8 cellular contexts compared by ENCODE assay signal in the genomic region with DNA sequence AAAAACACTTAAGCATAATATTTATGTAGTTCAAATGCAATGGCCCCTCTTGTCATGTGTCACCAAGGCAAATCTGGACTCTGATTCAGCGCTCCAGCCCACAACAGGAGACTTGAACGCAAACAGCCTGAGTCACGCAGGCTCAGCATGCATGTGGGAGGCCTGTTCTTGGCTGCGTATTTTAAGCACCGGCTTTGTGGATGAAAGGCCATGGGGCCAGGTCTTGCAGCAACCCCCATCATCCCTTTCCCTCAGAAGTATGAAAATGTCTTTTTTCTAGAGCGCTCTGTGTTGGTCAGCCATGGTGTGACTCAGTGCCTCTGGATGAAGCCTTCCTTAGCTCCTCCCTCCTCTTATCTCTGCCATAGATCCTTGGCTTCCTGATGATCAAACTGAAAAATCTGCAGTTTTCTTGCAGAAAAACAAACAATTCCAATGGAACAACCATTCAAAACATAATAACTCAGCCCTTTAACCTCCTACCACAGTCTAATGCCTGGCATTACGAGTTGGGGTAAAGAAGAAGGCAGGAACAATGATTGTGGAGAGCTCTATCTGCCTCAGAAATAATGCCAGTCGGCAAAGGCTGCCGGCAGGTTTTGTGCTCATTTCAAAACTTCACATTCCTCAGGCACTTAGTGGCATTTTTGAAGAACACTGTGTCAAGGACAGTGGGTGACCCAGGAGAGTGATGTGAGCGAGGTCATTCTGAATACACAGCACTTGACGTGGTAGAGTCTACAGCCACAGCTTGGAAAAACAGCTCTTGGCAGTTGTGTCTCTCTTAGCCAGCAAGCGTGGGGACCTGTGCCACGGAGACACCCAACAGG.
DNase-seq lines count a peak whose midpoint lies in the region; ATAC-seq and TF ChIP-seq lines count a peak whose summit lies in the region.

No MANE protein-coding gene starts in this region.

- peaks cover 42% of the 10 kb centered on the region for H3K36me3 Mint-ChIP-seq in activated CD8-positive, alpha-beta T cell treated with anti-CD3 and anti-CD28 coated beads for 36 hours (ENCODE audit: low read depth)
- peaks cover 13% of the 10 kb centered on the region for H3K36me3 Mint-ChIP-seq in activated CD8-positive, alpha-beta T cell treated with anti-CD3 and anti-CD28 coated beads, Interleukin-2, amount 10 ng/mL, durations not matched to agents 7 days and 5 days (ENCODE audit: low read depth)
- H3K36me3 Mint-ChIP-seq in activated CD4-positive, alpha-beta memory T cell treated with anti-CD3 and anti-CD28 coated beads for 36 hours = peaks cover 56% of the 10 kb centered on the region

- intact Hi-C loops in activated CD8-positive, alpha-beta T cell treated with anti-CD3 and anti-CD28 coated beads for 36 hours (cut with micrococcal nuclease) = no loop called here
- intact Hi-C loops in activated CD4-positive, alpha-beta memory T cell treated with anti-CD3 and anti-CD28 coated beads for 36 hours (cut with micrococcal nuclease) = loop anchor here (2.0 to 5.0 kb wide), 2 partner anchors 28 to 46 kb away; no protein-coding TSS in a partner anchor
- intact Hi-C loops in heart right ventricle (cut with DNase I) = no loop called here

- peak; percentile 76 for ATAC-seq in activated CD8-positive, alpha-beta T cell treated with anti-CD3 and anti-CD28 coated beads for 36 hours
- ATAC-seq in activated CD8-positive, alpha-beta T cell treated with anti-CD3 and anti-CD28 coated beads, Interleukin-2, amount 10 ng/mL, durations not matched to agents 7 days and 5 days = no peak
- ATAC-seq in heart right ventricle (peak in 5 of 8 donors; percentile 33 to 81 (median 46)), HG03442 (IDR thresholded peaks at IDR 0.05; ENCODE audit: unreplicated experiment) (no peak), GM21423 (IDR thresholded peaks at IDR 0.05; ENCODE audit: unreplicated experiment) (no peak)

- H3K36me3 ChIP-seq in heart right ventricle = peaks cover 0 to 92% (median 0%) of the 10 kb centered on the region in 9 donors

- H3K27ac ChIP-seq in heart right ventricle = peak overlapping the region in 1 of 10 donors; percentile 78

- H3K9me3 ChIP-seq in heart right ventricle = no peaks in the 10 kb centered on the region

- CTCF ChIA-PET in activated CD8-positive, alpha-beta T cell treated with anti-CD3 and anti-CD28 coated beads for 36 hours (lab: Charles Lee) = no interaction called here
- CTCF ChIA-PET in activated CD8-positive, alpha-beta T cell treated with anti-CD3 and anti-CD28 coated beads, Interleukin-2, amount 10 ng/mL, durations not matched to agents 7 days and 5 days (lab: Charles Lee) = interaction anchor here (1.0 kb wide), 1 partner anchor 20 kb away, joined by 3 read pairs; no protein-coding TSS in a partner anchor
- CTCF ChIA-PET in activated CD4-positive, alpha-beta memory T cell treated with anti-CD3 and anti-CD28 coated beads for 36 hours (lab: Charles Lee) = no interaction called here

- 79 to 83% methylated on average over 13 of the region's 13 CpGs for WGBS in heart right ventricle, 2 donors

- no peak overlapping the region for H3K4me3 Mint-ChIP-seq in activated CD8-positive, alpha-beta T cell treated with anti-CD3 and anti-CD28 coated beads for 36 hours
- no peak overlapping the region for H3K4me3 Mint-ChIP-seq in activated CD8-positive, alpha-beta T cell treated with anti-CD3 and anti-CD28 coated beads, Interleukin-2, amount 10 ng/mL, durations not matched to agents 7 days and 5 days
- no peak overlapping the region for H3K4me3 Mint-ChIP-seq in activated CD4-positive, alpha-beta memory T cell treated with anti-CD3 and anti-CD28 coated beads for 36 hours

- peak; percentile 73 for DNase-seq in activated CD8-positive, alpha-beta T cell treated with anti-CD3 and anti-CD28 coated beads for 36 hours
- no peak for DNase-seq in activated CD8-positive, alpha-beta T cell treated with anti-CD3 and anti-CD28 coated beads, Interleukin-2, amount 10 ng/mL, durations not matched to agents 7 days and 5 days
- DNase-seq in activated CD4-positive, alpha-beta memory T cell treated with anti-CD3 and anti-CD28 coated beads for 36 hours = peak; percentile 72
- no peak for DNase-seq in heart right ventricle
- peak; percentile 59 for DNase-seq in stimulated activated CD4-positive, alpha-beta T cell treated with anti-CD3 and anti-CD28 coated beads, Interleukin-15, amount 100 ng/mL, for 24 hours
- no peak for DNase-seq in GM19240 (ENCODE audit: insufficient read length, low spot score)

- H3K9me3 Mint-ChIP-seq in activated CD8-positive, alpha-beta T cell treated with anti-CD3 and anti-CD28 coated beads for 36 hours = no peaks in the 10 kb centered on the region
- no peaks in the 10 kb centered on the region for H3K9me3 Mint-ChIP-seq in activated CD8-positive, alpha-beta T cell treated with anti-CD3 and anti-CD28 coated beads, Interleukin-2, amount 10 ng/mL, durations not matched to agents 7 days and 5 days (ENCODE audit: insufficient read depth)
- no peaks in the 10 kb centered on the region for H3K9me3 Mint-ChIP-seq in activated CD4-positive, alpha-beta memory T cell treated with anti-CD3 and anti-CD28 coated beads for 36 hours

- POLR2A ChIA-PET in activated CD8-positive, alpha-beta T cell treated with anti-CD3 and anti-CD28 coated beads for 36 hours (lab: Charles Lee) = interaction anchor here (1.7 to 2.0 kb wide), 3 partner anchors 10 to 25 kb away, joined by 4 to 8 read pairs (median 5); no protein-coding TSS in a partner anchor
- POLR2A ChIA-PET in activated CD8-positive, alpha-beta T cell treated with anti-CD3 and anti-CD28 coated beads, Interleukin-2, amount 10 ng/mL, durations not matched to agents 7 days and 5 days (lab: Charles Lee) = no interaction called here
- POLR2A ChIA-PET in activated CD4-positive, alpha-beta memory T cell treated with anti-CD3 and anti-CD28 coated beads for 36 hours (lab: Charles Lee) = no interaction called here

- H3K4me3 ChIP-seq in heart right ventricle = no peak overlapping the region

- no peak for TF ChIP-seq CTCF in activated CD8-positive, alpha-beta T cell treated with anti-CD3 and anti-CD28 coated beads for 36 hours (IDR thresholded peaks at IDR 0.05)
- TF ChIP-seq CTCF in heart right ventricle (IDR thresholded peaks at IDR 0.05) = no peak

- H3K4me1 Mint-ChIP-seq in activated CD8-positive, alpha-beta T cell treated with anti-CD3 and anti-CD28 coated beads for 36 hours (ENCODE audit: low read depth) = peaks cover 48% of the 10 kb centered on the region
- peaks cover 27% of the 10 kb centered on the region for H3K4me1 Mint-ChIP-seq in activated CD8-positive, alpha-beta T cell treated with anti-CD3 and anti-CD28 coated beads, Interleukin-2, amount 10 ng/mL, durations not matched to agents 7 days and 5 days (ENCODE audit: low read depth)
- H3K4me1 Mint-ChIP-seq in activated CD4-positive, alpha-beta memory T cell treated with anti-CD3 and anti-CD28 coated beads for 36 hours (ENCODE audit: low read depth) = peaks cover 55% of the 10 kb centered on the region

- H3K27me3 Mint-ChIP-seq in activated CD8-positive, alpha-beta T cell treated with anti-CD3 and anti-CD28 coated beads for 36 hours = no peaks in the 10 kb centered on the region
- H3K27me3 Mint-ChIP-seq in activated CD8-positive, alpha-beta T cell treated with anti-CD3 and anti-CD28 coated beads, Interleukin-2, amount 10 ng/mL, durations not matched to agents 7 days and 5 days (ENCODE audit: low read depth) = no peaks in the 10 kb centered on the region
- no peaks in the 10 kb centered on the region for H3K27me3 Mint-ChIP-seq in activated CD4-positive, alpha-beta memory T cell treated with anti-CD3 and anti-CD28 coated beads for 36 hours

- H3K4me1 ChIP-seq in heart right ventricle = peaks cover 0 to 79% (median 0%) of the 10 kb centered on the region in 9 donors

- H3K27ac Mint-ChIP-seq in activated CD8-positive, alpha-beta T cell treated with anti-CD3 and anti-CD28 coated beads for 36 hours = no peak overlapping the region
- no peak overlapping the region for H3K27ac Mint-ChIP-seq in activated CD8-positive, alpha-beta T cell treated with anti-CD3 and anti-CD28 coated beads, Interleukin-2, amount 10 ng/mL, durations not matched to agents 7 days and 5 days
- peak overlapping the region; percentile 19 for H3K27ac Mint-ChIP-seq in activated CD4-positive, alpha-beta memory T cell treated with anti-CD3 and anti-CD28 coated beads for 36 hours

- peaks cover 0 to 13% (median 0%) of the 10 kb centered on the region in 7 donors for H3K27me3 ChIP-seq in heart right ventricle

Comparison
In these comparisons a context has a peak if more than half of its experiments do, and no peak if none do; other contexts are left out.
1. ATAC-seq: peak in activated CD8-positive, alpha-beta T cell treated with anti-CD3 and anti-CD28 coated beads for 36 hours (single experiment) and heart right ventricle (5 of 8); none in activated CD8-positive, alpha-beta T cell treated with anti-CD3 and anti-CD28 coated beads, Interleukin-2, amount 10 ng/mL, durations not matched to agents 7 days and 5 days (single experiment), HG03442 (single experiment) and GM21423 (single experiment).
2. DNase-seq: peak in activated CD8-positive, alpha-beta T cell treated with anti-CD3 and anti-CD28 coated beads for 36 hours (single experiment), activated CD4-positive, alpha-beta memory T cell treated with anti-CD3 and anti-CD28 coated beads for 36 hours (single experiment) and stimulated activated CD4-positive, alpha-beta T cell treated with anti-CD3 and anti-CD28 coated beads, Interleukin-15, amount 100 ng/mL, for 24 hours (single experiment); none in activated CD8-positive, alpha-beta T cell treated with anti-CD3 and anti-CD28 coated beads, Interleukin-2, amount 10 ng/mL, durations not matched to agents 7 days and 5 days (single experiment), heart right ventricle (0 of 2) and GM19240 (single experiment).